In genomic region chr22:22166941-22167713, GRCh38 we compare ENCODE assay signal across 24 cellular contexts.
DNase-seq lines count a peak whose midpoint lies in the region; ATAC-seq and TF ChIP-seq lines count a peak whose summit lies in the region.
"Had no signal": no experiment of that assay in that cellular context is flagged by ENCODE, and none has a peak within 500 bp of the region (broad histone marks: within the 10 kb centered on the region; RNA-seq: fewer than 3 reads in every experiment).

No MANE protein-coding gene starts in this region.

- no peaks in the 10 kb centered on the region for H3K36me3 ChIP-seq in SU-DHL-6 (ENCODE audit: low read length)
- H3K36me3 ChIP-seq in prostate gland: no peaks in the 10 kb centered on the region
- H3K36me3 ChIP-seq: heart right ventricle, upper lobe of right lung had no signal

- no peaks in the 10 kb centered on the region for H3K27me3 ChIP-seq in SU-DHL-6 (ENCODE audit: low read length)
- H3K27me3 ChIP-seq in prostate gland (replicated peaks; ENCODE audit: insufficient read depth): no peaks in the 10 kb centered on the region

- peak overlapping the region; percentile 84 for H3K27ac Mint-ChIP-seq in stimulated activated effector memory CD8-positive, alpha-beta T cell treated with anti-CD3 and anti-CD28 coated beads, Interleukin-12 subunit alpha, Interleukin-12 subunit beta, amount 100 ng/mL, for 72 hours
- H3K27ac Mint-ChIP-seq in activated T-helper 1 cell treated with anti-CD3 and anti-CD28 coated beads, Interleukin-12 subunit alpha, Interleukin-12 subunit beta, Interleukin-2, Interleukin-4 antibody, amounts not matched to agents 30 ng/mL and 10 ng/mL and 1 ng/mL, durations not matched to agents 14 hours and 24 hours and 36 hours: no peak overlapping the region
- H3K27ac Mint-ChIP-seq: dendritic cell treated with granulocyte-macrophage colony-stimulating factor and Interleukin-4, amounts not matched to agents 40 ng/mL and 50 ng/mL, for 4 days; mesothelial cell of epicardium had no signal

- H3K4me2 ChIP-seq in SU-DHL-6 (ENCODE audit: low read depth, low read length, poor library complexity, severe bottlenecking): peak overlapping the region; percentile 81

- no peaks in the 10 kb centered on the region for H3K4me1 ChIP-seq in prostate gland (replicated peaks)
- H3K4me1 ChIP-seq: upper lobe of right lung had no signal

- WGBS in prostate gland: 56% methylated on average over 5 of the region's 5 CpGs

- peaks cover 8% of the 10 kb centered on the region for H3K27me3 Mint-ChIP-seq in activated T-helper 1 cell treated with anti-CD3 and anti-CD28 coated beads, Interleukin-12 subunit alpha, Interleukin-12 subunit beta, Interleukin-2, Interleukin-4 antibody, amounts not matched to agents 30 ng/mL and 10 ng/mL and 1 ng/mL, durations not matched to agents 14 hours and 24 hours and 36 hours (ENCODE audit: insufficient read depth)

- TF ChIP-seq CTCF in SU-DHL-6 (IDR thresholded peaks at IDR 0.05; ENCODE audit: insufficient read depth, low read length, poor library complexity, severe bottlenecking) (no peak), prostate gland (IDR thresholded peaks at IDR 0.05) (no peak)

- H3K79me2 ChIP-seq in SU-DHL-6 (ENCODE audit: insufficient read depth, low read length): no peaks in the 10 kb centered on the region; the same call in 1 of the 2 replicates

- no peak for TF ChIP-seq POLR2A in prostate gland (IDR thresholded peaks at IDR 0.05)

- peak overlapping the region; percentile 25 for H3K4me3 ChIP-seq in SU-DHL-6 (ENCODE audit: insufficient read depth, low read length, poor library complexity, severe bottlenecking)
- no peak overlapping the region for H3K4me3 ChIP-seq in prostate gland
- H3K4me3 ChIP-seq: GM23248, heart right ventricle, PC-9, upper lobe of right lung had no signal

- H3F3A ChIP-seq in SU-DHL-6 (ENCODE audit: insufficient read depth): peaks cover 68% of the 10 kb centered on the region

- peaks cover 17% of the 10 kb centered on the region for H3K4me1 Mint-ChIP-seq in stimulated activated effector memory CD8-positive, alpha-beta T cell treated with anti-CD3 and anti-CD28 coated beads, Interleukin-12 subunit alpha, Interleukin-12 subunit beta, amount 100 ng/mL, for 72 hours
- H3K4me1 Mint-ChIP-seq in activated T-helper 1 cell treated with anti-CD3 and anti-CD28 coated beads, Interleukin-12 subunit alpha, Interleukin-12 subunit beta, Interleukin-2, Interleukin-4 antibody, amounts not matched to agents 30 ng/mL and 10 ng/mL and 1 ng/mL, durations not matched to agents 14 hours and 24 hours and 36 hours (ENCODE audit: low read depth): peaks cover 9% of the 10 kb centered on the region

- H3K27ac ChIP-seq in SU-DHL-6 (ENCODE audit: low read depth, low read length) (peak overlapping the region; percentile 100), prostate gland (no peak overlapping the region)
- H3K27ac ChIP-seq: GM23248, heart right ventricle, PC-9, upper lobe of right lung had no signal

- no peak for DNase-seq in stimulated activated effector memory CD8-positive, alpha-beta T cell treated with anti-CD3 and anti-CD28 coated beads, Interleukin-12 subunit alpha, Interleukin-12 subunit beta, amount 100 ng/mL, for 72 hours (ENCODE audit: low spot score in 2 of 2)
- no peak for DNase-seq in activated T-helper 1 cell treated with anti-CD3 and anti-CD28 coated beads, Interleukin-12 subunit alpha, Interleukin-12 subunit beta, Interleukin-2, Interleukin-4 antibody, amounts not matched to agents 30 ng/mL and 10 ng/mL and 1 ng/mL, durations not matched to agents 14 hours and 24 hours and 36 hours (ENCODE audit: low spot score)
- DNase-seq in prostate gland (ENCODE audit: low spot score): no peak
- DNase-seq in SHP77 (lab: John Stamatoyannopoulos, UW): no peak
- DNase-seq: activated CD4-positive, alpha-beta T cell treated with anti-CD3 and anti-CD28 coated beads, Interleukin-2, amount 50 U/mL, for 1 hour; activated gamma-delta T cell treated with Interleukin-2 at 50 U/mL for 16 hours; DMS79 treated with DMSO at 0.1 percent for 48 hours; GM23248; heart right ventricle; Kasumi-1; NCI-H2107; NCI-H748 treated with DMSO at 0.1 percent for 48 hours; PC-9; SIG-M5; small intestine; stimulated activated CD4-positive, alpha-beta T cell treated with anti-CD3 and anti-CD28 coated beads, Interleukin-4, amount 100 ng/mL, for 1 hour; T-helper 17 cell; upper lobe of right lung had no signal

- peak; percentile 11 for ATAC-seq in GM18861 (IDR thresholded peaks at IDR 0.05; ENCODE audit: unreplicated experiment)
- ATAC-seq in HG03432 (IDR thresholded peaks at IDR 0.05; ENCODE audit: unreplicated experiment): peak; percentile 5
- no peak for ATAC-seq in stimulated activated effector memory CD8-positive, alpha-beta T cell treated with anti-CD3 and anti-CD28 coated beads, Interleukin-12 subunit alpha, Interleukin-12 subunit beta, amount 100 ng/mL, for 72 hours
- ATAC-seq: heart right ventricle, left lobe of liver had no signal

- peak overlapping the region; percentile 59 for H3K9ac ChIP-seq in SU-DHL-6 (ENCODE audit: low read length)
- H3K9ac ChIP-seq: GM23248 had no signal

- no peaks in the 10 kb centered on the region for H3K9me2 ChIP-seq in SU-DHL-6 (replicated peaks; ENCODE audit: insufficient read depth, low read length)

- H3K4me3 Mint-ChIP-seq in stimulated activated effector memory CD8-positive, alpha-beta T cell treated with anti-CD3 and anti-CD28 coated beads, Interleukin-12 subunit alpha, Interleukin-12 subunit beta, amount 100 ng/mL, for 72 hours: no peak overlapping the region
- no peak overlapping the region for H3K4me3 Mint-ChIP-seq in activated T-helper 1 cell treated with anti-CD3 and anti-CD28 coated beads, Interleukin-12 subunit alpha, Interleukin-12 subunit beta, Interleukin-2, Interleukin-4 antibody, amounts not matched to agents 30 ng/mL and 10 ng/mL and 1 ng/mL, durations not matched to agents 14 hours and 24 hours and 36 hours
- H3K4me3 Mint-ChIP-seq: dendritic cell treated with granulocyte-macrophage colony-stimulating factor and Interleukin-4, amounts not matched to agents 40 ng/mL and 50 ng/mL, for 4 days; mesothelial cell of epicardium had no signal

- H2AFZ ChIP-seq in SU-DHL-6 (ENCODE audit: low read depth, low read length, severe bottlenecking): no peak overlapping the region
- H2AFZ ChIP-seq: PC-9 had no signal

- H4K20me1 ChIP-seq in SU-DHL-6 (ENCODE audit: low read depth, low read length): no peaks in the 10 kb centered on the region

- no peaks in the 10 kb centered on the region for H3K9me3 Mint-ChIP-seq in stimulated activated effector memory CD8-positive, alpha-beta T cell treated with anti-CD3 and anti-CD28 coated beads, Interleukin-12 subunit alpha, Interleukin-12 subunit beta, amount 100 ng/mL, for 72 hours
- no peaks in the 10 kb centered on the region for H3K9me3 Mint-ChIP-seq in activated T-helper 1 cell treated with anti-CD3 and anti-CD28 coated beads, Interleukin-12 subunit alpha, Interleukin-12 subunit beta, Interleukin-2, Interleukin-4 antibody, amounts not matched to agents 30 ng/mL and 10 ng/mL and 1 ng/mL, durations not matched to agents 14 hours and 24 hours and 36 hours
- H3K9me3 Mint-ChIP-seq: dendritic cell treated with granulocyte-macrophage colony-stimulating factor and Interleukin-4, amounts not matched to agents 40 ng/mL and 50 ng/mL, for 4 days; mesothelial cell of epicardium had no signal

- intact Hi-C loops in activated T-helper 1 cell treated with anti-CD3 and anti-CD28 coated beads, Interleukin-12 subunit alpha, Interleukin-12 subunit beta, Interleukin-2, Interleukin-4 antibody, amounts not matched to agents 30 ng/mL and 10 ng/mL and 1 ng/mL, durations not matched to agents 14 hours and 24 hours and 36 hours (cut with micrococcal nuclease): no loop called here
- intact Hi-C loops in prostate gland (cut with DNase I): no loop called here

- H3K36me3 Mint-ChIP-seq in stimulated activated effector memory CD8-positive, alpha-beta T cell treated with anti-CD3 and anti-CD28 coated beads, Interleukin-12 subunit alpha, Interleukin-12 subunit beta, amount 100 ng/mL, for 72 hours: peaks cover 7% of the 10 kb centered on the region
- H3K36me3 Mint-ChIP-seq in activated T-helper 1 cell treated with anti-CD3 and anti-CD28 coated beads, Interleukin-12 subunit alpha, Interleukin-12 subunit beta, Interleukin-2, Interleukin-4 antibody, amounts not matched to agents 30 ng/mL and 10 ng/mL and 1 ng/mL, durations not matched to agents 14 hours and 24 hours and 36 hours (ENCODE audit: low read depth): no peaks in the 10 kb centered on the region
- H3K36me3 Mint-ChIP-seq: mesothelial cell of epicardium had no signal

- H3K9me3 ChIP-seq in SU-DHL-6 (ENCODE audit: insufficient read depth, low read length) (no peaks in the 10 kb centered on the region), prostate gland (no peaks in the 10 kb centered on the region)
- H3K9me3 ChIP-seq: heart right ventricle, upper lobe of right lung had no signal
